13 cellular contexts compared by ENCODE assay signal in genomic region chr21:29377266-29377665, GRCh38.
DNase-seq lines count a peak whose midpoint lies in the region; ATAC-seq, FAIRE-seq and TF ChIP-seq lines count a peak whose summit lies in the region.
"Had no signal": no experiment of that assay in that cellular context is flagged by ENCODE, and none has a peak within 500 bp of the region (broad histone marks: within the 10 kb centered on the region; RNA-seq: fewer than 3 reads in every experiment).

No MANE protein-coding gene starts in this region.

- FAIRE-seq in K562 (lab: Jason Lieb, UNC), result peak; percentile 37

- H3K27me3 ChIP-seq in IMR-90 (ENCODE audit: control insufficient read depth, insufficient read depth, low read length) (no peaks in the 10 kb centered on the region), K562 (ENCODE audit: control insufficient read depth in 2 of 2, insufficient read depth in 2 of 2, low read length in 2 of 2) (no peaks in the 10 kb centered on the region), tibial artery (no peaks in the 10 kb centered on the region)
- H3K27me3 ChIP-seq: BLaER1 treated with 17β-estradiol and CSF1 and Interleukin-3, amounts not matched to agents 10 nM and 100 nM had no signal

- ATAC-seq in IMR-90 (ENCODE audit: low read depth) (no peak), K562 (no peak), HG03097 (IDR thresholded peaks at IDR 0.05; ENCODE audit: low FRiP score, unreplicated experiment) (no peak)
- ATAC-seq in stimulated activated effector memory CD8-positive, alpha-beta T cell treated with anti-CD3 and anti-CD28 coated beads, Interleukin-12 subunit alpha, Interleukin-12 subunit beta, amount 100 ng/mL, for 72 hours, result no peak

- CTCF ChIA-PET in IMR-90 (lab: Yijun Ruan, JAX) (interaction anchor here (1.1 to 1.3 kb wide), 2 partner anchors 213 to 305 kb away, joined by 3 to 4 read pairs; no protein-coding TSS in a partner anchor), K562 (lab: Yijun Ruan, JAX; ENCODE audit: low intra/inter-chr PET ratio) (interaction anchor here (0.7 to 1.0 kb wide), 4 partner anchors 144 to 887 kb away, joined by 3 to 4 read pairs (median 3); no protein-coding TSS in a partner anchor)

- DNase-seq in IMR-90, result no peak
- no peak for DNase-seq in K562 (ENCODE audit: extremely low read depth in 1 of 4, low spot score in 3 of 4)
- DNase-seq in mesothelial cell of epicardium (ENCODE audit: low spot score in 2 of 2, unreplicated experiment in 2 of 2), result no peak
- no peak for DNase-seq in stimulated activated effector memory CD8-positive, alpha-beta T cell treated with anti-CD3 and anti-CD28 coated beads, Interleukin-12 subunit alpha, Interleukin-12 subunit beta, amount 100 ng/mL, for 72 hours (ENCODE audit: low spot score in 2 of 2)
- DNase-seq in erythroblast (lab: John Stamatoyannopoulos, UW), result no peak
- no peak for DNase-seq in tibial artery

- peaks cover 15% of the 10 kb centered on the region for H3K4me1 ChIP-seq in IMR-90 (ENCODE audit: control insufficient read depth, insufficient read depth, low read length)
- H3K4me1 ChIP-seq in K562 (replicated peaks in 1 of 2; ENCODE audit: control insufficient read depth in 2 of 2, insufficient read depth in 2 of 2, low read length in 2 of 2), result no peaks in the 10 kb centered on the region
- no peaks in the 10 kb centered on the region for H3K4me1 ChIP-seq in tibial artery

- no peak overlapping the region for H2BK120ac ChIP-seq in IMR-90 (ENCODE audit: low read depth, low read length)

- 92% methylated on average over 2 of the region's 4 CpGs; no CpG with 5 or more reads in 1 of the 2 experiments for WGBS in IMR-90 (ENCODE audit: extremely low coverage in 2 of 2, insufficient read length in 1 of 2), 2 experiments
- WGBS in K562 (ENCODE audit: insufficient coverage, low coverage, missing lambda C conversion rate), result 76% methylated on average over 4 of the region's 4 CpGs

- no peak overlapping the region for H2AK9ac ChIP-seq in IMR-90 (replicated peaks; ENCODE audit: low read depth, low read length, poor library complexity)

- H3K4me1 Mint-ChIP-seq in mesothelial cell of epicardium, result peaks cover 28% of the 10 kb centered on the region
- peaks cover 12% of the 10 kb centered on the region for H3K4me1 Mint-ChIP-seq in stimulated activated effector memory CD8-positive, alpha-beta T cell treated with anti-CD3 and anti-CD28 coated beads, Interleukin-12 subunit alpha, Interleukin-12 subunit beta, amount 100 ng/mL, for 72 hours

- peak overlapping the region; percentile 5 for H3K27ac Mint-ChIP-seq in mesothelial cell of epicardium
- peak overlapping the region; percentile 52 for H3K27ac Mint-ChIP-seq in stimulated activated effector memory CD8-positive, alpha-beta T cell treated with anti-CD3 and anti-CD28 coated beads, Interleukin-12 subunit alpha, Interleukin-12 subunit beta, amount 100 ng/mL, for 72 hours
- H3K27ac Mint-ChIP-seq: B cell had no signal

- no peak overlapping the region for H3K56ac ChIP-seq in IMR-90 (ENCODE audit: extremely low read depth, insufficient read depth, low read length)

- no peak for TF ChIP-seq CTCF in IMR-90 (conservative IDR thresholded peaks at IDR 0.05; ENCODE audit: low read depth, low read length)
- TF ChIP-seq CTCF in K562 (IDR thresholded peaks at IDR 0.05 in 2 of 3, conservative IDR thresholded peaks at IDR 0.05 in 1 of 3; ENCODE audit: insufficient read depth in 2 of 3, low read depth in 1 of 3, low read length in 3 of 3), result no peak
- TF ChIP-seq CTCF in mesothelial cell of epicardium (IDR thresholded peaks at IDR 0.05; ENCODE audit: unreplicated experiment), result no peak
- no peak for TF ChIP-seq CTCF in tibial artery (IDR thresholded peaks at IDR 0.05)

- BruUV-seq in IMR-90 (replicated peaks; lab: Mats Ljungman, UMichigan), result no TSS peak
- no TSS peak for BruUV-seq in K562 (replicated peaks; lab: Mats Ljungman, UMichigan)

- TF ChIP-seq RAD21 in IMR-90 (IDR thresholded peaks at IDR 0.05; ENCODE audit: low read length), result no peak
- no peak for TF ChIP-seq RAD21 in K562 (CRISPR knock-in tag; conservative IDR thresholded peaks at IDR 0.05 in 1 of 2, IDR thresholded peaks at IDR 0.05 in 1 of 2)

- H3K36me3 ChIP-seq in IMR-90 (ENCODE audit: control insufficient read depth, insufficient read depth, low read length) (peaks cover 2% of the 10 kb centered on the region), K562 (ENCODE audit: control insufficient read depth, insufficient read depth, low read length) (peaks cover 10% of the 10 kb centered on the region), tibial artery (no peaks in the 10 kb centered on the region)

- peaks cover 5 to 21% of the 10 kb centered on the region in 2 experiments; a peak in 1 of 4 replicates for H3K79me1 ChIP-seq in IMR-90 (ENCODE audit: low read depth in 1 of 2, low read length in 2 of 2)

- no peak overlapping the region for H4K5ac ChIP-seq in IMR-90 (ENCODE audit: low read depth, low read length)

- H4K20me1 ChIP-seq in IMR-90 (ENCODE audit: insufficient read depth, low read length) (no peaks in the 10 kb centered on the region), K562 (replicated peaks; ENCODE audit: control insufficient read depth, insufficient read depth, low read length) (no peaks in the 10 kb centered on the region)
- H4K20me1 ChIP-seq: BLaER1 treated with 17β-estradiol and CSF1 and Interleukin-3, amounts not matched to agents 10 nM and 100 nM had no signal

- peak overlapping the region; percentile 16; the same call in 1 of the 2 replicates for H4K91ac ChIP-seq in IMR-90 (ENCODE audit: insufficient read depth, low read depth, low read length)

- H2AFZ ChIP-seq in IMR-90 (replicated peaks; ENCODE audit: low read length, poor library complexity) (no peak overlapping the region), K562 (ENCODE audit: low read depth, low read length) (no peak overlapping the region)

- in situ Hi-C loops in IMR-90 (cut with MboI; ENCODE audit: low sequenced_read_pairs), result no loop called here
- in situ Hi-C loops in K562 (cut with MboI), result no loop called here

- H3K4me3 Mint-ChIP-seq in mesothelial cell of epicardium, result no peak overlapping the region
- H3K4me3 Mint-ChIP-seq in stimulated activated effector memory CD8-positive, alpha-beta T cell treated with anti-CD3 and anti-CD28 coated beads, Interleukin-12 subunit alpha, Interleukin-12 subunit beta, amount 100 ng/mL, for 72 hours, result no peak overlapping the region
- H3K4me3 Mint-ChIP-seq: B cell; CD8-positive, alpha-beta memory T cell; H9 had no signal

- H3K79me2 ChIP-seq in K562 (ENCODE audit: control insufficient read depth, insufficient read depth, low read length), result no peaks in the 10 kb centered on the region

- H3K9ac ChIP-seq in IMR-90 (ENCODE audit: low read depth, low read length), result no peak overlapping the region
- H3K9ac ChIP-seq in K562 (ENCODE audit: insufficient read depth in 1 of 2, low read depth in 2 of 2, low read length in 2 of 2), result no peak overlapping the region
- H3K9ac ChIP-seq: BLaER1 treated with 17β-estradiol and CSF1 and Interleukin-3, amounts not matched to agents 10 nM and 100 nM had no signal

- H3K4me2 ChIP-seq in IMR-90 (ENCODE audit: low read depth, low read length) (no peak overlapping the region), K562 (ENCODE audit: insufficient read depth, low read length) (no peak overlapping the region)

- no peak for TF ChIP-seq EP300 in K562 (IDR thresholded peaks at IDR 0.05; ENCODE audit: low read length)

- no peak for TF ChIP-seq POLR2A in IMR-90 (IDR thresholded peaks at IDR 0.05; ENCODE audit: low read depth, low read length)
- TF ChIP-seq POLR2A in K562 (conservative IDR thresholded peaks at IDR 0.05), result no peak
- TF ChIP-seq POLR2A in erythroblast (IDR thresholded peaks at IDR 0.05; ENCODE audit: low read length), result no peak

- no peak overlapping the region for H2BK20ac ChIP-seq in IMR-90 (ENCODE audit: low read depth, low read length)

- H3K23ac ChIP-seq in IMR-90 (ENCODE audit: low read depth, low read length), result no peak overlapping the region

- H3K14ac ChIP-seq in IMR-90 (replicated peaks; ENCODE audit: low read depth, low read length), result no peak overlapping the region

- no peaks in the 10 kb centered on the region for H3K27me3 Mint-ChIP-seq in mesothelial cell of epicardium (ENCODE audit: low read depth)
- H3K27me3 Mint-ChIP-seq: B cell; CD8-positive, alpha-beta memory T cell had no signal

- H3K27ac ChIP-seq in IMR-90 (ENCODE audit: insufficient read depth, low read length) (no peak overlapping the region), K562 (ENCODE audit: extremely low read depth, low read depth, low read length) (no peak overlapping the region), tibial artery (no peak overlapping the region)
- H3K27ac ChIP-seq: BLaER1 treated with 17β-estradiol and CSF1 and Interleukin-3, amounts not matched to agents 10 nM and 100 nM; HL-60 had no signal

- POLR2A ChIA-PET in IMR-90 (lab: Charles Lee; ENCODE audit: unreplicated experiment), result no interaction called here
- POLR2A ChIA-PET in K562 (lab: Yijun Ruan, JAX), result no interaction called here

- no peak overlapping the region for H2BK5ac ChIP-seq in IMR-90 (ENCODE audit: low read depth, low read length, poor library complexity, severe bottlenecking)

- dilution Hi-C loops in IMR-90 (cut with HindIII; ENCODE audit: low sequenced_read_pairs, unreplicated experiment), result no loop called here

- intact Hi-C loops in IMR-90 (cut with micrococcal nuclease) (no loop called here), K562 (cut with micrococcal nuclease) (loop anchor here (10.0 kb wide), 1 partner anchor 112 kb away; no protein-coding TSS in a partner anchor), tibial artery (cut with DNase I; ENCODE audit: low total_unique reads) (no loop called here)

- H3K9me3 ChIP-seq in IMR-90 (ENCODE audit: control insufficient read depth, insufficient read depth, low read length) (no peaks in the 10 kb centered on the region), K562 (replicated peaks; ENCODE audit: control insufficient read depth, insufficient read depth, low read depth, low read length) (no peaks in the 10 kb centered on the region), tibial artery (no peaks in the 10 kb centered on the region)

- H3K9me3 Mint-ChIP-seq in mesothelial cell of epicardium, result peaks cover 13% of the 10 kb centered on the region
- H3K9me3 Mint-ChIP-seq in stimulated activated effector memory CD8-positive, alpha-beta T cell treated with anti-CD3 and anti-CD28 coated beads, Interleukin-12 subunit alpha, Interleukin-12 subunit beta, amount 100 ng/mL, for 72 hours, result no peaks in the 10 kb centered on the region
- H3K9me3 Mint-ChIP-seq: CD8-positive, alpha-beta memory T cell; H9 had no signal

- no peak overlapping the region for H4K8ac ChIP-seq in IMR-90 (ENCODE audit: low read depth in 2 of 2, low read length in 2 of 2)

- H3K18ac ChIP-seq in IMR-90 (ENCODE audit: low read depth, low read length), result no peak overlapping the region

- no peak overlapping the region for H3K4ac ChIP-seq in IMR-90 (ENCODE audit: low read depth, low read length)

- H3K9me1 ChIP-seq in IMR-90 (ENCODE audit: insufficient read depth, low read length), result peaks cover 6% of the 10 kb centered on the region; the same call in 1 of the 2 replicates
- no peaks in the 10 kb centered on the region for H3K9me1 ChIP-seq in K562 (ENCODE audit: control insufficient read depth, insufficient read depth, low read length)

- H2AK5ac ChIP-seq in IMR-90 (ENCODE audit: low read depth, low read length), result no peak overlapping the region

- peaks cover 45% of the 10 kb centered on the region for H3K36me3 Mint-ChIP-seq in mesothelial cell of epicardium
- H3K36me3 Mint-ChIP-seq in stimulated activated effector memory CD8-positive, alpha-beta T cell treated with anti-CD3 and anti-CD28 coated beads, Interleukin-12 subunit alpha, Interleukin-12 subunit beta, amount 100 ng/mL, for 72 hours, result peaks cover 12% of the 10 kb centered on the region

- H3K4me3 ChIP-seq in IMR-90 (ENCODE audit: insufficient read depth, low read depth, low read length) (no peak overlapping the region), K562 (no peak overlapping the region), tibial artery (no peak overlapping the region)
- H3K4me3 ChIP-seq: BLaER1 treated with 17β-estradiol and CSF1 and Interleukin-3, amounts not matched to agents 10 nM and 100 nM; GM12878 had no signal

- H2BK15ac ChIP-seq in IMR-90 (ENCODE audit: low read depth, low read length), result no peak overlapping the region
